27 cellular contexts compared by ENCODE assay signal in genomic region chr6:129499871-129500219, GRCh38.
DNase-seq lines count a peak whose midpoint lies in the region; ATAC-seq, FAIRE-seq and TF ChIP-seq lines count a peak whose summit lies in the region.
"Had no signal": no experiment of that assay in that cellular context is flagged by ENCODE, and none has a peak within 500 bp of the region (broad histone marks: within the 10 kb centered on the region; RNA-seq: fewer than 3 reads in every experiment).

No MANE protein-coding gene starts in this region.

- peaks cover 33% of the 10 kb centered on the region for H3K4me1 ChIP-seq in HepG2 (ENCODE audit: insufficient read depth, low read length)
- H3K4me1 ChIP-seq in right lobe of liver = no peaks in the 10 kb centered on the region

- no peak for TF ChIP-seq CTCF in HepG2 (CRISPR knock-in tag; IDR thresholded peaks at IDR 0.05)
- TF ChIP-seq CTCF in right lobe of liver (IDR thresholded peaks at IDR 0.05) = no peak
- no peak for TF ChIP-seq CTCF in RWPE1 (conservative IDR thresholded peaks at IDR 0.05; ENCODE audit: low read depth)
- TF ChIP-seq CTCF in fibroblast of villous mesenchyme (IDR thresholded peaks at IDR 0.05; ENCODE audit: insufficient read depth, low read depth, low read length) = no peak

- POLR2A ChIA-PET in HepG2 (lab: Yijun Ruan, JAX) = no interaction called here
- POLR2A ChIA-PET in RWPE1 (lab: Yijun Ruan, JAX; ENCODE audit: low non-redundant PET) = no interaction called here

- 72% methylated on average over 4 of the region's 4 CpGs for WGBS in HepG2 (ENCODE audit: low lambda C conversion rate)
- 80% methylated on average over 4 of the region's 4 CpGs for WGBS in right lobe of liver (ENCODE audit: insufficient coverage, low coverage, low lambda C conversion rate, missing lambda C conversion rate)

- H3K9me3 ChIP-seq in HepG2 (ENCODE audit: low read length) = no peaks in the 10 kb centered on the region
- no peaks in the 10 kb centered on the region for H3K9me3 ChIP-seq in right lobe of liver
- H3K9me3 ChIP-seq: spleen, thoracic aorta had no signal

- H3K79me2 ChIP-seq in HepG2 (ENCODE audit: insufficient read depth, low read length) = no peaks in the 10 kb centered on the region

- no peaks in the 10 kb centered on the region for H3K36me3 ChIP-seq in HepG2 (replicated peaks in 1 of 2; ENCODE audit: control insufficient read depth in 1 of 2, insufficient read depth in 2 of 2, low read length in 2 of 2)
- H3K36me3 ChIP-seq in right lobe of liver = no peaks in the 10 kb centered on the region
- H3K36me3 ChIP-seq: spleen had no signal

- FAIRE-seq in HepG2 (lab: Jason Lieb, UNC) = no peak
- FAIRE-seq: A204.1, endometrium, TTC549, urothelium cell line had no signal

- no peak overlapping the region for H3K9ac ChIP-seq in HepG2 (ENCODE audit: insufficient read depth, low read depth, low read length)

- intact Hi-C loops in HepG2 (cut with micrococcal nuclease; ENCODE audit: unreplicated experiment) = loop anchor here (1.0 to 2.0 kb wide), 7 partner anchors 67 to 521 kb away; no protein-coding TSS in a partner anchor
- intact Hi-C loops in right lobe of liver (cut with DNase I) = loop anchor here in 1 of 2 donors (10.0 kb wide), 1 partner anchor 65 kb away; no protein-coding TSS in a partner anchor

- in situ Hi-C loops in HepG2 (cut with HindIII; ENCODE audit: extremely low pct_ligation_motif_present, low pct_unique_long_range_greater_than_20kb) = loop anchor here (25.0 kb wide), 1 partner anchor 437 kb away; no protein-coding TSS in a partner anchor

- no peak overlapping the region for H3K27ac ChIP-seq in HepG2 (ENCODE audit: extremely low read length, insufficient read depth, low read length)
- no peak overlapping the region for H3K27ac ChIP-seq in right lobe of liver
- peak overlapping the region; percentile 67 for H3K27ac ChIP-seq in RWPE1
- H3K27ac ChIP-seq: thoracic aorta had no signal

- no peak for TF ChIP-seq RAD21 in HepG2 (CRISPR knock-in tag; IDR thresholded peaks at IDR 0.05)

- DNase-seq in HepG2 (ENCODE audit: low spot score) (no peak), right lobe of liver (no peak), RWPE1 (ENCODE audit: low spot score) (no peak), fibroblast of villous mesenchyme (ENCODE audit: low read depth) (peak; percentile 54), T-helper 9 cell (no peak), epidermal melanocyte (ENCODE audit: insufficient read length, low spot score) (no peak), dermis blood vessel endothelial cell (no peak), hippocampal formation (lab: John Stamatoyannopoulos, UW) (no peak)
- DNase-seq: activated CD4-positive, CD25-positive, alpha-beta regulatory T cell; activated effector memory CD4-positive, alpha-beta T cell treated with anti-CD3 and anti-CD28 coated beads, Interleukin-2, amount 50 U/mL, for 16 hours; activated naive CD8-positive, alpha-beta T cell treated with anti-CD3 and anti-CD28 coated beads for 36 hours; activated T-cell treated with anti-CD3 and anti-CD28 coated beads, Interleukin-2, amount 50 U/mL, for 24 hours; EL; NCI-H146; NCI-H2107; NCI-H345; NCI-H69; right cardiac atrium; RPMI8226; spleen; stimulated activated CD4-positive, alpha-beta T cell treated with anti-CD3 and anti-CD28 coated beads, Interleukin-2, amount 100 ng/mL, for 24 hours; stimulated activated naive CD8-positive, alpha-beta T cell treated with anti-CD3 and anti-CD28 coated beads, Interleukin-15, Interleukin-2, amounts not matched to agents 100 U/mL and 50 U/mL, for 24 hours had no signal

- no peak overlapping the region for H2AFZ ChIP-seq in HepG2 (ENCODE audit: low read length)

- TF ChIP-seq EP300 in HepG2 (IDR thresholded peaks at IDR 0.05; ENCODE audit: low read depth in 2 of 2, low read length in 2 of 2) (no peak), HepG2 (CRISPR knock-in tag; IDR thresholded peaks at IDR 0.05; ENCODE audit: borderline replicate concordance) (no peak)

- no peaks in the 10 kb centered on the region for H4K20me1 ChIP-seq in HepG2 (ENCODE audit: insufficient read depth, low read length)

- CTCF ChIA-PET in HepG2 (lab: Yijun Ruan, JAX; ENCODE audit: low intra/inter-chr PET ratio, low total read pairs) (interaction anchor here (3.0 to 3.5 kb wide), 3 partner anchors 76 to 436 kb away, joined by 15 to 21 read pairs (median 18); no protein-coding TSS in a partner anchor), RWPE1 (lab: Yijun Ruan, JAX) (interaction anchor here (0.6 to 1.1 kb wide), 8 partner anchors 17 to 734 kb away, joined by 3 to 7 read pairs (median 4); no protein-coding TSS in a partner anchor)

- TF ChIP-seq POLR2A in HepG2 (IDR thresholded peaks at IDR 0.05; ENCODE audit: insufficient read depth in 1 of 2, low read depth in 2 of 2, low read length in 2 of 2) = no peak
- no peak for TF ChIP-seq POLR2A in right lobe of liver (IDR thresholded peaks at IDR 0.05)

- 0 out of 2 replicates have a peak overlapping the region, but pooled peaks have one; percentile 1 for H3K4me2 ChIP-seq in HepG2 (ENCODE audit: low read depth, low read length)

- BruUV-seq in HepG2 (replicated peaks; lab: Mats Ljungman, UMichigan) = no TSS peak

- no peak for ATAC-seq in HepG2
- no peak for ATAC-seq in right lobe of liver
- ATAC-seq: stimulated activated naive CD8-positive, alpha-beta T cell treated with anti-CD3 and anti-CD28 coated beads, Interleukin-15, Interleukin-2, amounts not matched to agents 100 U/mL and 50 U/mL, for 24 hours had no signal

- no peaks in the 10 kb centered on the region for H3K27me3 ChIP-seq in HepG2 (ENCODE audit: control insufficient read depth in 1 of 2, insufficient read depth in 2 of 2, low read length in 2 of 2)
- no peaks in the 10 kb centered on the region for H3K27me3 ChIP-seq in right lobe of liver
- H3K27me3 ChIP-seq: spleen had no signal

- H3K4me3 ChIP-seq in HepG2 (replicated peaks in 1 of 3; ENCODE audit: insufficient read depth in 1 of 3, low read depth in 2 of 3, low read length in 3 of 3) (no peak overlapping the region), right lobe of liver (no peak overlapping the region), fibroblast of villous mesenchyme (ENCODE audit: low read depth, low read length) (no peak overlapping the region)
- H3K4me3 ChIP-seq: spleen, thoracic aorta had no signal

TF ChIP-seq in HepG2, 621 proteins besides CTCF, POLR2A, EP300 and RAD21:
- 0 out of 2 replicates have a peak, but pooled peaks have one; percentile 14 for TF ChIP-seq POGZ (CRISPR knock-in tag; IDR thresholded peaks at IDR 0.05)
- no peak for TF ChIP-seq IKZF5 (CRISPR knock-in tag; IDR thresholded peaks at IDR 0.05)
